ENCODE assay signal across 2 cellular contexts in the genomic region with DNA sequence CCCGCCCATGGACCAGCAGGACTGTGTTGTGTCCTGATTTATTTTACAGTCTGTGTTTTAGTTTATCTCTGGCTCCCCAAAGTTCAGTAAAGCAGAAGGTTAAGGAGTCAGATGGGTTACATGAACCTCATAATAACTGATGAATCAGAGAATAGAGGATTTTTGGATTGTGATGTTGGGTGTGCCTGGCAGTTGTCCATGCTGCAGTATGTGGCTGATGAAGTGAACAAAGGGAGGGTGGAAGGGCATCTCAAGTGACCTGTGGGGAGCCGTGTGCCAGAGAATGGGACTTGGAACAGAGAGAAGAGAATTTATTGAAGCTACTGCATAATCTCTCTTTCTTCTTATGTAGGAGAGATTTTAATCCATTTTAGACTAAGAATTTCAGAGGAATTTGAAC.
TF ChIP-seq lines count a peak whose summit lies in the region.

No MANE protein-coding gene starts in this region.

TF ChIP-seq in GM23338, 12 proteins besides CTCF, POLR2A, EP300 and RAD21 (continued from another document):
- TF ChIP-seq, protein P1, sequence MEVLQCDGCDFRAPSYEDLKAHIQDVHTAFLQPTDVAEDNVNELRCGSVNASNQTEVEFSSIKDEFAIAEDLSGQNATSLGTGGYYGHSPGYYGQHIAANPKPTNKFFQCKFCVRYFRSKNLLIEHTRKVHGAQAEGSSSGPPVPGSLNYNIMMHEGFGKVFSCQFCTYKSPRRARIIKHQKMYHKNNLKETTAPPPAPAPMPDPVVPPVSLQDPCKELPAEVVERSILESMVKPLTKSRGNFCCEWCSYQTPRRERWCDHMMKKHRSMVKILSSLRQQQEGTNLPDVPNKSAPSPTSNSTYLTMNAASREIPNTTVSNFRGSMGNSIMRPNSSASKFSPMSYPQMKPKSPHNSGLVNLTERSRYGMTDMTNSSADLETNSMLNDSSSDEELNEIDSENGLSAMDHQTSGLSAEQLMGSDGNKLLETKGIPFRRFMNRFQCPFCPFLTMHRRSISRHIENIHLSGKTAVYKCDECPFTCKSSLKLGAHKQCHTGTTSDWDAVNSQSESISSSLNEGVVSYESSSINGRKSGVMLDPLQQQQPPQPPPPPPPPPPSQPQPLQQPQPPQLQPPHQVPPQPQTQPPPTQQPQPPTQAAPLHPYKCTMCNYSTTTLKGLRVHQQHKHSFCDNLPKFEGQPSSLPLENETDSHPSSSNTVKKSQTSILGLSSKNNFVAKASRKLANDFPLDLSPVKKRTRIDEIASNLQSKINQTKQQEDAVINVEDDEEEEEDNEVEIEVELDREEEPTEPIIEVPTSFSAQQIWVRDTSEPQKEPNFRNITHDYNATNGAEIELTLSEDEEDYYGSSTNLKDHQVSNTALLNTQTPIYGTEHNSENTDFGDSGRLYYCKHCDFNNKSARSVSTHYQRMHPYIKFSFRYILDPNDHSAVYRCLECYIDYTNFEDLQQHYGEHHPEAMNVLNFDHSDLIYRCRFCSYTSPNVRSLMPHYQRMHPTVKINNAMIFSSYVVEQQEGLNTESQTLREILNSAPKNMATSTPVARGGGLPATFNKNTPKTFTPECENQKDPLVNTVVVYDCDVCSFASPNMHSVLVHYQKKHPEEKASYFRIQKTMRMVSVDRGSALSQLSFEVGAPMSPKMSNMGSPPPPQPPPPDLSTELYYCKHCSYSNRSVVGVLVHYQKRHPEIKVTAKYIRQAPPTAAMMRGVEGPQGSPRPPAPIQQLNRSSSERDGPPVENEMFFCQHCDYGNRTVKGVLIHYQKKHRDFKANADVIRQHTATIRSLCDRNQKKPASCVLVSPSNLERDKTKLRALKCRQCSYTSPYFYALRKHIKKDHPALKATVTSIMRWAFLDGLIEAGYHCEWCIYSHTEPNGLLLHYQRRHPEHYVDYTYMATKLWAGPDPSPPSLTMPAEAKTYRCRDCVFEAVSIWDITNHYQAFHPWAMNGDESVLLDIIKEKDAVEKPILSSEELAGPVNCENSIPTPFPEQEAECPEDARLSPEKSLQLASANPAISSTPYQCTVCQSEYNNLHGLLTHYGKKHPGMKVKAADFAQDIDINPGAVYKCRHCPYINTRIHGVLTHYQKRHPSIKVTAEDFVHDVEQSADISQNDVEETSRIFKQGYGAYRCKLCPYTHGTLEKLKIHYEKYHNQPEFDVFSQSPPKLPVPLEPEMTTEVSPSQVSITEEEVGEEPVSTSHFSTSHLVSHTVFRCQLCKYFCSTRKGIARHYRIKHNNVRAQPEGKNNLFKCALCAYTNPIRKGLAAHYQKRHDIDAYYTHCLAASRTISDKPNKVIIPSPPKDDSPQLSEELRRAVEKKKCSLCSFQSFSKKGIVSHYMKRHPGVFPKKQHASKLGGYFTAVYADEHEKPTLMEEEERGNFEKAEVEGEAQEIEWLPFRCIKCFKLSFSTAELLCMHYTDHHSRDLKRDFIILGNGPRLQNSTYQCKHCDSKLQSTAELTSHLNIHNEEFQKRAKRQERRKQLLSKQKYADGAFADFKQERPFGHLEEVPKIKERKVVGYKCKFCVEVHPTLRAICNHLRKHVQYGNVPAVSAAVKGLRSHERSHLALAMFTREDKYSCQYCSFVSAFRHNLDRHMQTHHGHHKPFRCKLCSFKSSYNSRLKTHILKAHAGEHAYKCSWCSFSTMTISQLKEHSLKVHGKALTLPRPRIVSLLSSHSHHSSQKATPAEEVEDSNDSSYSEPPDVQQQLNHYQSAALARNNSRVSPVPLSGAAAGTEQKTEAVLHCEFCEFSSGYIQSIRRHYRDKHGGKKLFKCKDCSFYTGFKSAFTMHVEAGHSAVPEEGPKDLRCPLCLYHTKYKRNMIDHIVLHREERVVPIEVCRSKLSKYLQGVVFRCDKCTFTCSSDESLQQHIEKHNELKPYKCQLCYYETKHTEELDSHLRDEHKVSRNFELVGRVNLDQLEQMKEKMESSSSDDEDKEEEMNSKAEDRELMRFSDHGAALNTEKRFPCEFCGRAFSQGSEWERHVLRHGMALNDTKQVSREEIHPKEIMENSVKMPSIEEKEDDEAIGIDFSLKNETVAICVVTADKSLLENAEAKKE (CRISPR knock-in tag; IDR thresholded peaks at IDR 0.05) = no peak
- TF ChIP-seq NANOG (IDR thresholded peaks at IDR 0.05; ENCODE audit: borderline replicate concordance) (no peak), ETS1 (IDR thresholded peaks at IDR 0.05) (no peak), REST (IDR thresholded peaks at IDR 0.05; ENCODE audit: unreplicated experiment) (no peak), JUNB (IDR thresholded peaks at IDR 0.05; ENCODE audit: unreplicated experiment) (no peak), CREB1 (CRISPR knock-in tag; IDR thresholded peaks at IDR 0.05; ENCODE audit: low read depth) (no peak)

TF ChIP-seq in WTC11, 78 proteins besides CTCF, POLR2A, EP300 and RAD21 (continued from another document):
- TF ChIP-seq MAX (CRISPR knock-in tag; IDR thresholded peaks at IDR 0.05) (no peak), ZNF138 (CRISPR knock-in tag; conservative IDR thresholded peaks at IDR 0.05) (no peak), MYBL2 (CRISPR knock-in tag; IDR thresholded peaks at IDR 0.05) (no peak), GTF2I (CRISPR knock-in tag; conservative IDR thresholded peaks at IDR 0.05) (no peak), NR1H2 (CRISPR knock-in tag; IDR thresholded peaks at IDR 0.05) (no peak), NFE2L1 (CRISPR knock-in tag; IDR thresholded peaks at IDR 0.05) (no peak), ATF3 (CRISPR knock-in tag; conservative IDR thresholded peaks at IDR 0.05) (no peak), ZNF317 (CRISPR knock-in tag; IDR thresholded peaks at IDR 0.05; ENCODE audit: borderline replicate concordance, low read depth) (no peak), RORB (CRISPR knock-in tag; IDR thresholded peaks at IDR 0.05) (no peak), SP1 (CRISPR knock-in tag; conservative IDR thresholded peaks at IDR 0.05) (no peak), ZNF423 (CRISPR knock-in tag; IDR thresholded peaks at IDR 0.05) (no peak)
- TF ChIP-seq, protein P2, sequence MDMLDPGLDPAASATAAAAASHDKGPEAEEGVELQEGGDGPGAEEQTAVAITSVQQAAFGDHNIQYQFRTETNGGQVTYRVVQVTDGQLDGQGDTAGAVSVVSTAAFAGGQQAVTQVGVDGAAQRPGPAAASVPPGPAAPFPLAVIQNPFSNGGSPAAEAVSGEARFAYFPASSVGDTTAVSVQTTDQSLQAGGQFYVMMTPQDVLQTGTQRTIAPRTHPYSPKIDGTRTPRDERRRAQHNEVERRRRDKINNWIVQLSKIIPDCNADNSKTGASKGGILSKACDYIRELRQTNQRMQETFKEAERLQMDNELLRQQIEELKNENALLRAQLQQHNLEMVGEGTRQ (CRISPR knock-in tag; IDR thresholded peaks at IDR 0.05) = no peak
- TF ChIP-seq, protein P3, sequence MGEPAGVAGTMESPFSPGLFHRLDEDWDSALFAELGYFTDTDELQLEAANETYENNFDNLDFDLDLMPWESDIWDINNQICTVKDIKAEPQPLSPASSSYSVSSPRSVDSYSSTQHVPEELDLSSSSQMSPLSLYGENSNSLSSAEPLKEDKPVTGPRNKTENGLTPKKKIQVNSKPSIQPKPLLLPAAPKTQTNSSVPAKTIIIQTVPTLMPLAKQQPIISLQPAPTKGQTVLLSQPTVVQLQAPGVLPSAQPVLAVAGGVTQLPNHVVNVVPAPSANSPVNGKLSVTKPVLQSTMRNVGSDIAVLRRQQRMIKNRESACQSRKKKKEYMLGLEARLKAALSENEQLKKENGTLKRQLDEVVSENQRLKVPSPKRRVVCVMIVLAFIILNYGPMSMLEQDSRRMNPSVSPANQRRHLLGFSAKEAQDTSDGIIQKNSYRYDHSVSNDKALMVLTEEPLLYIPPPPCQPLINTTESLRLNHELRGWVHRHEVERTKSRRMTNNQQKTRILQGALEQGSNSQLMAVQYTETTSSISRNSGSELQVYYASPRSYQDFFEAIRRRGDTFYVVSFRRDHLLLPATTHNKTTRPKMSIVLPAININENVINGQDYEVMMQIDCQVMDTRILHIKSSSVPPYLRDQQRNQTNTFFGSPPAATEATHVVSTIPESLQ (CRISPR knock-in tag; IDR thresholded peaks at IDR 0.05) = no peak
TF ChIP-seq in WTC11: peak in this region for 0.
